In genomic region chr5:2093859-2094615, GRCh38 we compare ENCODE assay signal across 12 cellular contexts.
DNase-seq lines count a peak whose midpoint lies in the region; ATAC-seq and TF ChIP-seq lines count a peak whose summit lies in the region.
"Had no signal": no experiment of that assay in that cellular context is flagged by ENCODE, and none has a peak within 500 bp of the region (broad histone marks: within the 10 kb centered on the region; RNA-seq: fewer than 3 reads in every experiment).

No MANE protein-coding gene starts in this region.

- H3K4me1 ChIP-seq in Panc1 (ENCODE audit: control insufficient read depth, insufficient read depth, low read length) (no peaks in the 10 kb centered on the region), lower lobe of right lung (no peaks in the 10 kb centered on the region), BE2C (no peaks in the 10 kb centered on the region)

- ATAC-seq in Panc1 (no peak), lower lobe of right lung (peak in 1 of 2 donors; percentile 79), GM18517 (IDR thresholded peaks at IDR 0.05; ENCODE audit: unreplicated experiment) (no peak)
- ATAC-seq: natural killer cell treated with Interleukin-12 subunit alpha and Interleukin-12 subunit beta and Interleukin-15 and Interleukin-18, amount 100 ng/mL, for 72 hours had no signal

- TF ChIP-seq CTCF in Panc1 (IDR thresholded peaks at IDR 0.05): no peak
- TF ChIP-seq CTCF in lower lobe of right lung (IDR thresholded peaks at IDR 0.05): no peak
- no peak for TF ChIP-seq CTCF in BE2C (IDR thresholded peaks at IDR 0.05; ENCODE audit: low read depth, low read length)

- in situ Hi-C loops in Panc1 (cut with HindIII; ENCODE audit: low pct_unique_long_range_greater_than_20kb, low sequenced_read_pairs): no loop called here

- POLR2A ChIA-PET in Panc1 (lab: Charles Lee): no interaction called here

- H3K4me3 ChIP-seq in Panc1 (ENCODE audit: low read depth in 2 of 2, low read length in 2 of 2) (no peak overlapping the region), lower lobe of right lung (no peak overlapping the region), BE2C (ENCODE audit: low read depth, low read length) (no peak overlapping the region)

- DNase-seq in Panc1 (ENCODE audit: low read depth, low spot score) (peak; percentile 8), dermis microvascular lymphatic vessel endothelial cell (ENCODE audit: low read depth in 2 of 2) (peak; percentile 29 to 40), lower lobe of right lung (no peak), BE2C (no peak)
- no peak for DNase-seq in stimulated activated naive CD4-positive, alpha-beta T cell treated with Interleukin-2 at 50 U/mL for 16 hours (lab: John Stamatoyannopoulos, UW)
- DNase-seq in activated CD4-positive, alpha-beta T cell treated with anti-CD3 and anti-CD28 coated beads for 48 hours: no peak
- DNase-seq: activated CD8-positive, alpha-beta memory T cell treated with anti-CD3 and anti-CD28 coated beads for 24 hours; H9; NCI-H748 treated with DMSO at 0.1 percent for 48 hours had no signal

- H3K27me3 ChIP-seq in Panc1 (ENCODE audit: control insufficient read depth, insufficient read depth, low read length) (peaks cover 10% of the 10 kb centered on the region; the same call in 1 of the 2 replicates), lower lobe of right lung (ENCODE audit: low read depth) (no peaks in the 10 kb centered on the region), BE2C (no peaks in the 10 kb centered on the region)

- no TSS peak for BruUV-seq in Panc1 (replicated peaks; lab: Mats Ljungman, UMichigan)

- H3K36me3 ChIP-seq in Panc1 (ENCODE audit: control insufficient read depth, insufficient read depth, low read length): no peaks in the 10 kb centered on the region
- no peaks in the 10 kb centered on the region for H3K36me3 ChIP-seq in lower lobe of right lung
- H3K36me3 ChIP-seq in BE2C: no peaks in the 10 kb centered on the region

- CTCF ChIA-PET in Panc1 (lab: Charles Lee): no interaction called here

- intact Hi-C loops in Panc1 (cut with micrococcal nuclease; ENCODE audit: unreplicated experiment) (no loop called here), lower lobe of right lung (cut with DNase I) (no loop called here)

- H3K9me3 ChIP-seq in Panc1 (ENCODE audit: control insufficient read depth, insufficient read depth, low read depth, low read length) (no peaks in the 10 kb centered on the region), lower lobe of right lung (no peaks in the 10 kb centered on the region), BE2C (no peaks in the 10 kb centered on the region)

- no peak overlapping the region for H3K27ac ChIP-seq in Panc1 (ENCODE audit: low read length)
- H3K27ac ChIP-seq in lower lobe of right lung: peak overlapping the region; percentile 47
- H3K27ac ChIP-seq in temporal lobe (ENCODE audit: low read depth, low read length): peak overlapping the region; percentile 72

Comparison
In these comparisons a context has a peak if more than half of its experiments do, and no peak if none do; other contexts are left out.
1. DNase-seq: peak in Panc1 (single experiment) and dermis microvascular lymphatic vessel endothelial cell (2 of 2); none in lower lobe of right lung (single experiment), stimulated activated naive CD4-positive, alpha-beta T cell treated with Interleukin-2 at 50 U/mL for 16 hours (single experiment), BE2C (single experiment) and activated CD4-positive, alpha-beta T cell treated with anti-CD3 and anti-CD28 coated beads for 48 hours (single experiment).